Comparison of ENCODE assay signal across 1 cellular context in genomic region chr3:49026536-49026935, GRCh38.
TF ChIP-seq lines count a peak whose summit lies in the region.

No MANE protein-coding gene starts in this region.

TF ChIP-seq in IMR-90, 13 proteins besides CTCF, POLR2A, EP300 and RAD21:
- TF ChIP-seq MXI1 (IDR thresholded peaks at IDR 0.05; ENCODE audit: borderline replicate concordance, low read depth, low read length): no peak
- TF ChIP-seq CEBPB (IDR thresholded peaks at IDR 0.05; ENCODE audit: low read depth, low read length): no peak
- TF ChIP-seq BHLHE40 (IDR thresholded peaks at IDR 0.05; ENCODE audit: low read depth, low read length): no peak
- no peak for TF ChIP-seq MAFK (IDR thresholded peaks at IDR 0.05; ENCODE audit: low read depth, low read length)
- TF ChIP-seq SMC3 (IDR thresholded peaks at IDR 0.05; ENCODE audit: low read depth, low read length): no peak
- TF ChIP-seq CHD1 (IDR thresholded peaks at IDR 0.05; ENCODE audit: low read depth, low read length): no peak
- no peak for TF ChIP-seq MAZ (IDR thresholded peaks at IDR 0.05; ENCODE audit: borderline replicate concordance, low read depth, low read length)
- no peak for TF ChIP-seq RCOR1 (IDR thresholded peaks at IDR 0.05; ENCODE audit: insufficient replicate concordance, low read length)
- no peak for TF ChIP-seq FOS (IDR thresholded peaks at IDR 0.05; ENCODE audit: low read depth, low read length)
- TF ChIP-seq USF2 (IDR thresholded peaks at IDR 0.05; ENCODE audit: low read depth, low read length): no peak
- no peak for TF ChIP-seq ELK1 (IDR thresholded peaks at IDR 0.05; ENCODE audit: borderline replicate concordance, low read depth, low read length)
